Comparison of ENCODE assay signal across 1 cellular context in genomic region chr6:114170372-114170771, GRCh38.
TF ChIP-seq lines count a peak whose summit lies in the region.

No MANE protein-coding gene starts in this region.

TF ChIP-seq in HepG2, 621 proteins besides CTCF, POLR2A, EP300 and RAD21 (continued from another document):
- TF ChIP-seq ZNF407 (CRISPR knock-in tag; IDR thresholded peaks at IDR 0.05; ENCODE audit: not compliant biosample characterization) (no peak), NFYB (CRISPR knock-in tag; IDR thresholded peaks at IDR 0.05) (no peak), TGIF2 (CRISPR knock-in tag; IDR thresholded peaks at IDR 0.05) (no peak), MED1 (CRISPR knock-in tag; IDR thresholded peaks at IDR 0.05) (peak; percentile 52), RXRA (CRISPR knock-in tag; IDR thresholded peaks at IDR 0.05) (no peak), ZNF883 (CRISPR knock-in tag; IDR thresholded peaks at IDR 0.05; ENCODE audit: not compliant biosample characterization) (no peak), ZBTB43 (CRISPR knock-in tag; conservative IDR thresholded peaks at IDR 0.05) (0 out of 2 replicates have a peak, but pooled peaks have one; percentile 19), SOX13 (IDR thresholded peaks at IDR 0.05) (no peak), SOX13 (CRISPR knock-in tag; conservative IDR thresholded peaks at IDR 0.05 in 1 of 2, IDR thresholded peaks at IDR 0.05 in 1 of 2) (peak in 1 of 2 experiments; percentile 63; a peak in 2 of 4 replicates), JUN (CRISPR knock-in tag; IDR thresholded peaks at IDR 0.05) (no peak), MXD3 (CRISPR knock-in tag; IDR thresholded peaks at IDR 0.05) (no peak), NR2F2 (IDR thresholded peaks at IDR 0.05; ENCODE audit: borderline replicate concordance, low read depth) (0 out of 2 replicates have a peak, but pooled peaks have one; percentile 57), NONO (IDR thresholded peaks at IDR 0.05) (no peak), NONO (CRISPR knock-in tag; conservative IDR thresholded peaks at IDR 0.05) (no peak), HNF1B (CRISPR knock-in tag; IDR thresholded peaks at IDR 0.05) (no peak), ZMYM4 (CRISPR knock-in tag; IDR thresholded peaks at IDR 0.05) (no peak; the same call in 1 of the 2 replicates), CREM (IDR thresholded peaks at IDR 0.05) (peak; percentile 44; the same call in 1 of the 2 replicates), CREM (CRISPR knock-in tag; IDR thresholded peaks at IDR 0.05) (no peak), ZFP36 (IDR thresholded peaks at IDR 0.05; ENCODE audit: borderline replicate concordance, low read depth, low read length, partially characterized antibody) (no peak), EED (CRISPR knock-in tag; IDR thresholded peaks at IDR 0.05) (no peak), GTF2F1 (IDR thresholded peaks at IDR 0.05; ENCODE audit: low read length) (no peak), KDM5A (IDR thresholded peaks at IDR 0.05; ENCODE audit: borderline replicate concordance, low read length) (no peak), NR2F6 (IDR thresholded peaks at IDR 0.05) (peak; percentile 18; the same call in 1 of the 2 replicates), NR2F6 (CRISPR knock-in tag; IDR thresholded peaks at IDR 0.05) (peak; percentile 55; the same call in 1 of the 2 replicates), HOMEZ (CRISPR knock-in tag; IDR thresholded peaks at IDR 0.05; ENCODE audit: low read depth) (no peak), STAG1 (CRISPR knock-in tag; IDR thresholded peaks at IDR 0.05) (peak; percentile 7; the same call in 1 of the 2 replicates)
- TF ChIP-seq, protein P1, sequence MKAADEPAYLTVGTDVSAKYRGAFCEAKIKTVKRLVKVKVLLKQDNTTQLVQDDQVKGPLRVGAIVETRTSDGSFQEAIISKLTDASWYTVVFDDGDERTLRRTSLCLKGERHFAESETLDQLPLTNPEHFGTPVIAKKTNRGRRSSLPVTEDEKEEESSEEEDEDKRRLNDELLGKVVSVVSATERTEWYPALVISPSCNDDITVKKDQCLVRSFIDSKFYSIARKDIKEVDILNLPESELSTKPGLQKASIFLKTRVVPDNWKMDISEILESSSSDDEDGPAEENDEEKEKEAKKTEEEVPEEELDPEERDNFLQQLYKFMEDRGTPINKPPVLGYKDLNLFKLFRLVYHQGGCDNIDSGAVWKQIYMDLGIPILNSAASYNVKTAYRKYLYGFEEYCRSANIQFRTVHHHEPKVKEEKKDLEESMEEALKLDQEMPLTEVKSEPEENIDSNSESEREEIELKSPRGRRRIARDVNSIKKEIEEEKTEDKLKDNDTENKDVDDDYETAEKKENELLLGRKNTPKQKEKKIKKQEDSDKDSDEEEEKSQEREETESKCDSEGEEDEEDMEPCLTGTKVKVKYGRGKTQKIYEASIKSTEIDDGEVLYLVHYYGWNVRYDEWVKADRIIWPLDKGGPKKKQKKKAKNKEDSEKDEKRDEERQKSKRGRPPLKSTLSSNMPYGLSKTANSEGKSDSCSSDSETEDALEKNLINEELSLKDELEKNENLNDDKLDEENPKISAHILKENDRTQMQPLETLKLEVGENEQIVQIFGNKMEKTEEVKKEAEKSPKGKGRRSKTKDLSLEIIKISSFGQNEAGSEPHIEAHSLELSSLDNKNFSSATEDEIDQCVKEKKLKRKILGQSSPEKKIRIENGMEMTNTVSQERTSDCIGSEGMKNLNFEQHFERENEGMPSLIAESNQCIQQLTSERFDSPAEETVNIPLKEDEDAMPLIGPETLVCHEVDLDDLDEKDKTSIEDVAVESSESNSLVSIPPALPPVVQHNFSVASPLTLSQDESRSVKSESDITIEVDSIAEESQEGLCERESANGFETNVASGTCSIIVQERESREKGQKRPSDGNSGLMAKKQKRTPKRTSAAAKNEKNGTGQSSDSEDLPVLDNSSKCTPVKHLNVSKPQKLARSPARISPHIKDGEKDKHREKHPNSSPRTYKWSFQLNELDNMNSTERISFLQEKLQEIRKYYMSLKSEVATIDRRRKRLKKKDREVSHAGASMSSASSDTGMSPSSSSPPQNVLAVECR (CRISPR knock-in tag; IDR thresholded peaks at IDR 0.05; ENCODE audit: borderline replicate concordance), result no peak
- TF ChIP-seq, protein P2, sequence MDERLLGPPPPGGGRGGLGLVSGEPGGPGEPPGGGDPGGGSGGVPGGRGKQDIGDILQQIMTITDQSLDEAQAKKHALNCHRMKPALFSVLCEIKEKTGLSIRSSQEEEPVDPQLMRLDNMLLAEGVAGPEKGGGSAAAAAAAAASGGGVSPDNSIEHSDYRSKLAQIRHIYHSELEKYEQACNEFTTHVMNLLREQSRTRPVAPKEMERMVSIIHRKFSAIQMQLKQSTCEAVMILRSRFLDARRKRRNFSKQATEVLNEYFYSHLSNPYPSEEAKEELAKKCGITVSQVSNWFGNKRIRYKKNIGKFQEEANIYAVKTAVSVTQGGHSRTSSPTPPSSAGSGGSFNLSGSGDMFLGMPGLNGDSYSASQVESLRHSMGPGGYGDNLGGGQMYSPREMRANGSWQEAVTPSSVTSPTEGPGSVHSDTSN (CRISPR knock-in tag; IDR thresholded peaks at IDR 0.05), result no peak
